20 cellular contexts compared by ENCODE assay signal in genomic region chr3:41508063-41508696, GRCh38.
A peak's percentile ranks its signal among the peaks of the same experiment; 100 is the strongest.
DNase-seq lines count a peak whose midpoint lies in the region; ATAC-seq and TF ChIP-seq lines count a peak whose summit lies in the region.
"Had no signal": no experiment of that assay in that cellular context is flagged by ENCODE, and none has a peak within 500 bp of the region (broad histone marks: within the 10 kb centered on the region; RNA-seq: fewer than 3 reads in every experiment).

No MANE protein-coding gene starts in this region.

- H3K4me3 ChIP-seq in GM23338 (no peak overlapping the region), epithelial cell of esophagus (ENCODE audit: low read length) (no peak overlapping the region), retinal pigment epithelial cell (ENCODE audit: low read length) (no peak overlapping the region)
- H3K4me3 ChIP-seq: hepatocyte, lower lobe of right lung, skin epidermis, stomach had no signal

- peaks cover 10% of the 10 kb centered on the region; the same call in 2 of the 3 replicates for H3K36me3 Mint-ChIP-seq in GM23338 (ENCODE audit: low read depth)

- no peaks in the 10 kb centered on the region for H3K79me2 ChIP-seq in GM23338 (replicated peaks; ENCODE audit: insufficient read depth)
- H3K79me2 ChIP-seq: hepatocyte had no signal

- H3K27me3 Mint-ChIP-seq in GM23338 (ENCODE audit: insufficient read depth, low read depth, poor library complexity), result no peaks in the 10 kb centered on the region
- H3K27me3 Mint-ChIP-seq: central memory CD8-positive, alpha-beta T cell had no signal

- no peaks in the 10 kb centered on the region for H3F3A ChIP-seq in GM23338 (replicated peaks; ENCODE audit: low read depth)

- H3K27me3 ChIP-seq in GM23338 (ENCODE audit: insufficient read depth), result no peaks in the 10 kb centered on the region
- H3K27me3 ChIP-seq: hepatocyte, stomach had no signal

- peaks cover 4% of the 10 kb centered on the region; the same call in 1 of the 2 replicates for H3K9me2 ChIP-seq in GM23338 (ENCODE audit: insufficient read depth)

- H3K36me3 ChIP-seq in GM23338 (ENCODE audit: insufficient read depth), result no peaks in the 10 kb centered on the region
- H3K36me3 ChIP-seq: lower lobe of right lung, stomach had no signal

- peaks cover 4% of the 10 kb centered on the region; the same call in 1 of the 3 replicates for H3K4me1 Mint-ChIP-seq in GM23338
- H3K4me1 Mint-ChIP-seq: CD8-positive, alpha-beta memory T cell; central memory CD8-positive, alpha-beta T cell had no signal

- H3K4me2 ChIP-seq in GM23338, result no peak overlapping the region
- H3K4me2 ChIP-seq: hepatocyte had no signal

- peak overlapping the region; percentile 66 for H3K27ac Mint-ChIP-seq in GM23338
- H3K27ac Mint-ChIP-seq: CD8-positive, alpha-beta memory T cell had no signal

- ATAC-seq in GM23338, result peak; percentile 58
- no peak for ATAC-seq in HG02623 (IDR thresholded peaks at IDR 0.05; ENCODE audit: unreplicated experiment)
- no peak for ATAC-seq in GM19452 (IDR thresholded peaks at IDR 0.05; ENCODE audit: unreplicated experiment)
- ATAC-seq: lower lobe of right lung had no signal

- H3K4me3 Mint-ChIP-seq in GM23338, result no peak overlapping the region
- H3K4me3 Mint-ChIP-seq: CD8-positive, alpha-beta memory T cell; central memory CD8-positive, alpha-beta T cell had no signal

- H3K4me1 ChIP-seq in GM23338 (ENCODE audit: insufficient read depth), result no peaks in the 10 kb centered on the region
- H3K4me1 ChIP-seq: lower lobe of right lung, stomach had no signal

- H3K9me3 Mint-ChIP-seq in GM23338, result peaks cover 4% of the 10 kb centered on the region; the same call in 2 of the 3 replicates

- TF ChIP-seq CTCF in GM23338 (conservative IDR thresholded peaks at IDR 0.05; ENCODE audit: low read depth in 2 of 2) (peak; percentile 53 to 57), epithelial cell of esophagus (IDR thresholded peaks at IDR 0.05; ENCODE audit: insufficient read depth, low read depth, low read length, missing control alignments) (peak; percentile 54), retinal pigment epithelial cell (conservative IDR thresholded peaks at IDR 0.05; ENCODE audit: low read depth, low read length) (peak; percentile 25)

- DNase-seq in GM23338 (ENCODE audit: low spot score) (peak; percentile 46), NCI-H526 treated with DMSO at 0.1 percent for 48 hours (lab: John Stamatoyannopoulos, UW) (peak; percentile 37), epithelial cell of esophagus (ENCODE audit: low read depth) (peak; percentile 95), retinal pigment epithelial cell (ENCODE audit: low read depth) (peak; percentile 36), DMS153 treated with DMSO at 0.1 percent for 48 hours (lab: John Stamatoyannopoulos, UW; ENCODE audit: unreplicated experiment) (no peak)
- DNase-seq: activated CD4-positive, CD25-positive, alpha-beta regulatory T cell; activated CD8-positive, alpha-beta memory T cell treated with anti-CD3 and anti-CD28 coated beads, Interleukin-2, amount 50 U/mL, for 4 hours; activated naive CD4-positive, alpha-beta T cell treated with anti-CD3 and anti-CD28 coated beads, Interleukin-2, amount 50 U/mL, for 16 hours; CD8-positive, alpha-beta memory T cell; GF-D8; HCEC 1CT; Kasumi-1; lower lobe of right lung; OCI-M1; stomach had no signal

- H3K27ac ChIP-seq in GM23338 (ENCODE audit: low read depth), result no peak overlapping the region
- H3K27ac ChIP-seq: hepatocyte, lower lobe of right lung, stomach had no signal

- no peaks in the 10 kb centered on the region for H4K20me1 ChIP-seq in GM23338 (replicated peaks; ENCODE audit: insufficient read depth)

- no peak overlapping the region for H2AFZ ChIP-seq in GM23338
- H2AFZ ChIP-seq: hepatocyte had no signal

TF ChIP-seq in GM23338, 12 proteins besides CTCF, POLR2A, EP300 and RAD21 (continues in another document):
- TF ChIP-seq STAT1 (IDR thresholded peaks at IDR 0.05; ENCODE audit: unreplicated experiment) (no peak), JUNB (IDR thresholded peaks at IDR 0.05; ENCODE audit: unreplicated experiment) (no peak), ETS1 (IDR thresholded peaks at IDR 0.05) (no peak), NANOG (IDR thresholded peaks at IDR 0.05; ENCODE audit: borderline replicate concordance) (no peak), ZNF331 (CRISPR knock-in tag; IDR thresholded peaks at IDR 0.05; ENCODE audit: low read depth) (no peak), POLR2AphosphoS5 (IDR thresholded peaks at IDR 0.05; ENCODE audit: low read depth) (no peak), EZH2 (IDR thresholded peaks at IDR 0.05; ENCODE audit: low read depth, unreplicated experiment) (no peak), REST (IDR thresholded peaks at IDR 0.05; ENCODE audit: unreplicated experiment) (no peak)
